Comparison of ENCODE assay signal across 28 cellular contexts in the genomic region with DNA sequence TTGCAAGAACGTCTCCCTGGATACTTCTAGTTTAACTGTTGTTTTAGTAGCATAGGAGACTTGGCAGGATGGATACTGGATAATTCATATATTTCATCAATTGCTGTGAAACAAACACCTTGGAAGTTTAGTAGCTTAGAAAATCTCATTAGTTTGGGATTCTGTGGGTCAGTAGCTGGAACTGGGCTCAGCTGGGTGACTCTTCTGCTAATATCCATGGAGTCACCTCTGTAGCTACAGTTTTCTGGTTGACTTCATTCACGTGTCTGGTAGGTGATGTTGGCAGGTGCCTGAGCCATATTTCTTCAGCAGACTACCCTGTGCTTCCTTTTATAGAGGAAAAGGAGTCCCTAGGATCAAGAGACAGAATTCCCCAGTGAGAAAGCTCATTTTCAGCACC.
"Had no signal": no experiment of that assay in that cellular context is flagged by ENCODE, and none has a peak within 500 bp of the region (broad histone marks: within the 10 kb centered on the region; RNA-seq: fewer than 3 reads in every experiment).

No MANE protein-coding gene starts in this region.

- H3K4me1 Mint-ChIP-seq: stimulated activated effector memory CD8-positive, alpha-beta T cell treated with anti-CD3 and anti-CD28 coated beads, Interleukin-12 subunit alpha, Interleukin-12 subunit beta, amount 100 ng/mL, for 72 hours; stimulated activated memory B cell treated with anti-CD40 and anti-IgM and Interleukin-4, amounts not matched to agents 10 μg/mL and 1 μg/mL and 100 μg/mL, for 72 hours; stimulated activated naive B cell treated with anti-CD40 and anti-IgM and Interleukin-4, amounts not matched to agents 10 μg/mL and 1 μg/mL and 100 μg/mL, for 72 hours; stimulated activated naive CD8-positive, alpha-beta T cell treated with anti-CD3 and anti-CD28 coated beads, Interleukin-15, amount 100 ng/mL, for 72 hours had no signal

- H3K4me1 ChIP-seq: stomach, suprapubic skin, testis, thyroid gland, tibial artery, tibial nerve, transverse colon, upper lobe of left lung, upper lobe of right lung, uterus, vagina had no signal

- FAIRE-seq: urothelium cell line had no signal

- H3K4me3 Mint-ChIP-seq: stimulated activated effector memory CD8-positive, alpha-beta T cell treated with anti-CD3 and anti-CD28 coated beads, Interleukin-12 subunit alpha, Interleukin-12 subunit beta, amount 100 ng/mL, for 72 hours; stimulated activated memory B cell treated with anti-CD40 and anti-IgM and Interleukin-4, amounts not matched to agents 10 μg/mL and 1 μg/mL and 100 μg/mL, for 72 hours; stimulated activated naive B cell treated with anti-CD40 and anti-IgM and Interleukin-4, amounts not matched to agents 10 μg/mL and 1 μg/mL and 100 μg/mL, for 72 hours; stimulated activated naive CD8-positive, alpha-beta T cell treated with anti-CD3 and anti-CD28 coated beads, Interleukin-15, amount 100 ng/mL, for 72 hours; stimulated activated naive CD8-positive, alpha-beta T cell treated with anti-CD3 and anti-CD28 coated beads, Interleukin-15, Interleukin-2, amounts not matched to agents 100 ng/mL and 50 ng/mL, for 24 hours; type B pancreatic cell had no signal

- H3K27ac ChIP-seq: stomach, suprapubic skin, testis, thoracic aorta, thyroid gland, tibial artery, tibial nerve, transverse colon, upper lobe of left lung, upper lobe of right lung, uterus, vagina had no signal

- H3K27me3 ChIP-seq: testis, thyroid gland, tibial nerve, upper lobe of left lung, vagina had no signal

- H3K27ac Mint-ChIP-seq: stimulated activated effector memory CD8-positive, alpha-beta T cell treated with anti-CD3 and anti-CD28 coated beads, Interleukin-12 subunit alpha, Interleukin-12 subunit beta, amount 100 ng/mL, for 72 hours; stimulated activated memory B cell treated with anti-CD40 and anti-IgM and Interleukin-4, amounts not matched to agents 10 μg/mL and 1 μg/mL and 100 μg/mL, for 72 hours; stimulated activated naive B cell treated with anti-CD40 and anti-IgM and Interleukin-4, amounts not matched to agents 10 μg/mL and 1 μg/mL and 100 μg/mL, for 72 hours; stimulated activated naive CD8-positive, alpha-beta T cell treated with anti-CD3 and anti-CD28 coated beads, Interleukin-15, amount 100 ng/mL, for 72 hours; stimulated activated naive CD8-positive, alpha-beta T cell treated with anti-CD3 and anti-CD28 coated beads, Interleukin-15, Interleukin-2, amounts not matched to agents 100 ng/mL and 50 ng/mL, for 24 hours; type B pancreatic cell had no signal

- DNase-seq: stimulated activated CD4-positive, alpha-beta T cell treated with anti-CD3 and anti-CD28 coated beads, Interleukin-2, amount 100 ng/mL, for 48 hours; stimulated activated CD4-positive, alpha-beta T cell treated with anti-CD3 and anti-CD28 coated beads, Interleukin-4, amount 100 ng/mL, for 24 hours; stimulated activated CD4-positive, alpha-beta T cell treated with anti-CD3 and anti-CD28 coated beads, Interleukin-4, amount 100 ng/mL, for 4 hours; stimulated activated CD8-positive, alpha-beta memory T cell treated with anti-CD3 and anti-CD28 coated beads, Interleukin-4, amount 100 ng/mL, for 48 hours; stimulated activated naive B cell treated with anti-CD40 and anti-IgM and Interleukin-4, amounts not matched to agents 10 μg/mL and 1 μg/mL and 100 μg/mL, for 72 hours; stimulated activated naive CD4-positive, alpha-beta T cell; stimulated activated naive CD4-positive, alpha-beta T cell treated with Interleukin-2 at 50 U/mL for 16 hours; stimulated activated naive CD8-positive, alpha-beta T cell treated with anti-CD3 and anti-CD28 coated beads, Interleukin-15, amount 100 ng/mL, for 72 hours; stimulated activated naive CD8-positive, alpha-beta T cell treated with anti-CD3 and anti-CD28 coated beads, Interleukin-15, Interleukin-2, amounts not matched to agents 100 U/mL and 50 U/mL, for 24 hours; stomach; substantia nigra; testis; thyroid gland; tibial artery; transverse colon; trophoblast cell; upper lobe of left lung; upper lobe of right lung; uterus had no signal

- H3K9me3 ChIP-seq: suprapubic skin, testis, thyroid gland, transverse colon, upper lobe of right lung, uterus had no signal

- H3K4me3 ChIP-seq: stomach, suprapubic skin, testis, thoracic aorta, thyroid gland, tibial artery, tibial nerve, transverse colon, upper lobe of left lung, upper lobe of right lung, uterus, vagina had no signal

- H3K36me3 ChIP-seq: stomach, suprapubic skin, thoracic aorta, thyroid gland, tibial artery, tibial nerve, transverse colon, upper lobe of left lung, upper lobe of right lung, vagina had no signal

- ATAC-seq: stimulated activated effector memory CD8-positive, alpha-beta T cell treated with anti-CD3 and anti-CD28 coated beads, Interleukin-12 subunit alpha, Interleukin-12 subunit beta, amount 100 ng/mL, for 72 hours; stimulated activated memory B cell treated with anti-CD40 and anti-IgM and Interleukin-4, amounts not matched to agents 10 μg/mL and 1 μg/mL and 100 μg/mL, for 72 hours; stimulated activated naive B cell treated with anti-CD40 and anti-IgM and Interleukin-4, amounts not matched to agents 10 μg/mL and 1 μg/mL and 100 μg/mL, for 72 hours; stimulated activated naive CD8-positive, alpha-beta T cell treated with anti-CD3 and anti-CD28 coated beads, Interleukin-15, amount 100 ng/mL, for 72 hours; stimulated activated naive CD8-positive, alpha-beta T cell treated with anti-CD3 and anti-CD28 coated beads, Interleukin-15, Interleukin-2, amounts not matched to agents 100 U/mL and 50 U/mL, for 24 hours; upper lobe of right lung had no signal

- H3K36me3 Mint-ChIP-seq: stimulated activated effector memory CD8-positive, alpha-beta T cell treated with anti-CD3 and anti-CD28 coated beads, Interleukin-12 subunit alpha, Interleukin-12 subunit beta, amount 100 ng/mL, for 72 hours; stimulated activated memory B cell treated with anti-CD40 and anti-IgM and Interleukin-4, amounts not matched to agents 10 μg/mL and 1 μg/mL and 100 μg/mL, for 72 hours; stimulated activated naive B cell treated with anti-CD40 and anti-IgM and Interleukin-4, amounts not matched to agents 10 μg/mL and 1 μg/mL and 100 μg/mL, for 72 hours; type B pancreatic cell had no signal

- H3K9me3 Mint-ChIP-seq: stimulated activated naive CD8-positive, alpha-beta T cell treated with anti-CD3 and anti-CD28 coated beads, Interleukin-15, Interleukin-2, amounts not matched to agents 100 ng/mL and 50 ng/mL, for 24 hours had no signal
